In the genomic region with DNA sequence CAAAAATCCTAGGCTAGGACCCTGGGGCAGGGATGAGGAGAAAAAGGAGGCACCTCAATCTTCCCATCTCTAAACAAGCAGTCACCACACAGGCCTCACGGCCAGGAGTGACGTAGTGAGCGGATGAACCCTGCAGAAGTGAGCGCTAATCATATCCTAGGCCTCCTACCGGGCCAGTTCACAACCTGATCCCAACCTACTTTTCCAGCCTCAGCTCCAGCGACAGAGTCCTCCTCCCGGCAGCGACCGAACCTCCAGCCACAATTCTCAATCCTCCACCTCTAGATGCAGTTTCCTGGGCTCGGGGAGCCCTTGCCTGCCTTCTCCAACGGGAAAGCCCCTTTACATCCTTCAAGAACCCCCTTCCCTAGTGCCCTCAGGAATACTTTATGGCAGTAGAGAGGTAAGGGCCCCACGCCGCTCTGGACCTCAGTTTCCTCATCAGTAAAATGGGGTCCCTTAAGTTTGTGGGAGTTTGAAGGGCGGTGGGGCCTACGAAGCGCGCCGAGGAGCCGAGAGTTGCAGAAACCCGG, we compare ENCODE assay signal across 8 cellular contexts. TPM values are rescaled to one million over a fixed set of nuclear protein-coding genes. Genes with fewer than 3 reads are reported as not detected.
A peak's percentile ranks its signal among the peaks of the same experiment; 100 is the strongest.
DNase-seq lines count a peak whose midpoint lies in the region; ATAC-seq and TF ChIP-seq lines count a peak whose summit lies in the region.

No MANE protein-coding gene starts in this region.

- no peaks in the 10 kb centered on the region for H3K27me3 ChIP-seq in rectal smooth muscle tissue (ENCODE audit: control insufficient read depth, insufficient read depth, low read length)

- peak overlapping the region; percentile 93 for H3K4me3 Mint-ChIP-seq in activated T-helper 17 cell treated with anti-CD3 and anti-CD28 coated beads, Interleukin-2, amount 50 U/mL, for 72 hours
- H3K4me3 Mint-ChIP-seq in glutamatergic neuron (ENCODE audit: unreplicated experiment), result peak overlapping the region; percentile 98

- H3K4me1 ChIP-seq in rectal smooth muscle tissue (ENCODE audit: control insufficient read depth, insufficient read depth, low read length), result peaks cover 10% of the 10 kb centered on the region

- H3K36me3 Mint-ChIP-seq in activated T-helper 17 cell treated with anti-CD3 and anti-CD28 coated beads, Interleukin-2, amount 50 U/mL, for 72 hours (ENCODE audit: low read depth), result peaks cover 41% of the 10 kb centered on the region
- H3K36me3 Mint-ChIP-seq in glutamatergic neuron (ENCODE audit: unreplicated experiment), result no peaks in the 10 kb centered on the region

- no peaks in the 10 kb centered on the region for H3K27me3 Mint-ChIP-seq in activated T-helper 17 cell treated with anti-CD3 and anti-CD28 coated beads, Interleukin-2, amount 50 U/mL, for 72 hours
- peaks cover 5% of the 10 kb centered on the region for H3K27me3 Mint-ChIP-seq in glutamatergic neuron (ENCODE audit: unreplicated experiment)

- H3K4me1 Mint-ChIP-seq in activated T-helper 17 cell treated with anti-CD3 and anti-CD28 coated beads, Interleukin-2, amount 50 U/mL, for 72 hours, result peaks cover 25% of the 10 kb centered on the region
- H3K4me1 Mint-ChIP-seq in glutamatergic neuron (ENCODE audit: low read depth, unreplicated experiment), result peaks cover 10% of the 10 kb centered on the region

- peak overlapping the region; percentile 64 for H3K9ac ChIP-seq in rectal smooth muscle tissue (ENCODE audit: low read length)

- H3K36me3 ChIP-seq in rectal smooth muscle tissue (ENCODE audit: control insufficient read depth, insufficient read depth, low read length), result peaks cover 6% of the 10 kb centered on the region

- H3K27ac ChIP-seq in rectal smooth muscle tissue (ENCODE audit: low read depth, low read length), result peak overlapping the region; percentile 86

- no peaks in the 10 kb centered on the region for H3K9me3 Mint-ChIP-seq in activated T-helper 17 cell treated with anti-CD3 and anti-CD28 coated beads, Interleukin-2, amount 50 U/mL, for 72 hours
- H3K9me3 Mint-ChIP-seq in glutamatergic neuron (ENCODE audit: unreplicated experiment), result peaks cover 15% of the 10 kb centered on the region

- DNase-seq in NCI-H2227 (lab: John Stamatoyannopoulos, UW; ENCODE audit: unreplicated experiment) (peak; percentile 35), NCI-H2227 treated with DMSO at 0.1 percent for 48 hours (lab: John Stamatoyannopoulos, UW) (no peak), KBM-7 (peak; percentile 49), glutamatergic neuron (no peak), ureter (ENCODE audit: low spot score) (no peak)
- no peak for DNase-seq in activated CD8-positive, alpha-beta memory T cell treated with anti-CD3 and anti-CD28 coated beads, Interleukin-2, amount 50 U/mL, for 4 hours

- TF ChIP-seq CTCF in glutamatergic neuron (IDR thresholded peaks at IDR 0.05; ENCODE audit: partially characterized antibody, unreplicated experiment), result no peak

- peak overlapping the region; percentile 86 for H3K4me3 ChIP-seq in rectal smooth muscle tissue (ENCODE audit: low read length)

- no peak for ATAC-seq in activated T-helper 17 cell treated with anti-CD3 and anti-CD28 coated beads, Interleukin-2, amount 50 U/mL, for 72 hours (replicated peaks)

- in situ Hi-C loops in KBM-7 (cut with MboI; ENCODE audit: low pct_unique_long_range_greater_than_20kb, low sequenced_read_pairs), result no loop called here

- H3K27ac Mint-ChIP-seq in activated T-helper 17 cell treated with anti-CD3 and anti-CD28 coated beads, Interleukin-2, amount 50 U/mL, for 72 hours, result peak overlapping the region; percentile 95
- peak overlapping the region; percentile 99 for H3K27ac Mint-ChIP-seq in glutamatergic neuron (ENCODE audit: unreplicated experiment)

RNA-seq across cellular contexts. Expression of a gene that starts 1.4 kb away (rescaled TPM):
- 10 to 100 TPM; 15.1 to 19.4 TPM for total RNA-seq in activated T-helper 17 cell treated with anti-CD3 and anti-CD28 coated beads, Interleukin-2, amount 50 U/mL, for 72 hours
- total RNA-seq in glutamatergic neuron (ENCODE audit: unreplicated experiment), result 15.5 TPM
- 12.8 TPM for total RNA-seq in ureter

RNA-seq across cellular contexts. Expression of a gene that starts 1.6 kb away (rescaled TPM):
- total RNA-seq in activated T-helper 17 cell treated with anti-CD3 and anti-CD28 coated beads, Interleukin-2, amount 50 U/mL, for 72 hours, result 10 to 100 TPM; 19.6 to 29.7 TPM
- 33.1 TPM for total RNA-seq in glutamatergic neuron (ENCODE audit: unreplicated experiment)
- 18.3 TPM for total RNA-seq in ureter

RNA-seq across cellular contexts. Expression of a gene that starts 16.1 kb away (rescaled TPM):
- total RNA-seq in activated T-helper 17 cell treated with anti-CD3 and anti-CD28 coated beads, Interleukin-2, amount 50 U/mL, for 72 hours, result 10 to 100 TPM in 1 of 2 donors, 1 to 10 TPM in 1; 4.5 to 17.3 TPM
- total RNA-seq in glutamatergic neuron (ENCODE audit: unreplicated experiment), result 20.4 TPM
- 1.2 TPM for total RNA-seq in ureter

RNA-seq across cellular contexts. Expression of a gene that starts 22.0 kb away (rescaled TPM):
- total RNA-seq in activated T-helper 17 cell treated with anti-CD3 and anti-CD28 coated beads, Interleukin-2, amount 50 U/mL, for 72 hours, result 100 to 1,000 TPM in 1 of 2 donors, 10 to 100 TPM in 1; 75.3 to 107 TPM
- 152 TPM for total RNA-seq in glutamatergic neuron (ENCODE audit: unreplicated experiment)
- 42.1 TPM for total RNA-seq in ureter

RNA-seq across cellular contexts. Expression of a gene that starts 35.6 kb away (rescaled TPM):
- 10 to 100 TPM; 48.6 to 98.3 TPM for total RNA-seq in activated T-helper 17 cell treated with anti-CD3 and anti-CD28 coated beads, Interleukin-2, amount 50 U/mL, for 72 hours
- total RNA-seq in glutamatergic neuron (ENCODE audit: unreplicated experiment), result 62.4 TPM
- total RNA-seq in ureter, result 29.8 TPM

Comparison
In these comparisons a context has a peak if more than half of its experiments do, and no peak if none do; other contexts are left out.
1. DNase-seq: peak in NCI-H2227 (single experiment) and KBM-7 (single experiment); none in NCI-H2227 treated with DMSO at 0.1 percent for 48 hours (single experiment), glutamatergic neuron (single experiment), ureter (single experiment) and activated CD8-positive, alpha-beta memory T cell treated with anti-CD3 and anti-CD28 coated beads, Interleukin-2, amount 50 U/mL, for 4 hours (single experiment).